ENCODE assay signal across 12 cellular contexts in genomic region chr5:93044860-93045666, GRCh38.
"Had no signal": no experiment of that assay in that cellular context is flagged by ENCODE, and none has a peak within 500 bp of the region (broad histone marks: within the 10 kb centered on the region; RNA-seq: fewer than 3 reads in every experiment).

No MANE protein-coding gene starts in this region.

- H3K27ac Mint-ChIP-seq: activated naive CD8-positive, alpha-beta T cell; dendritic cell treated with granulocyte-macrophage colony-stimulating factor and Interleukin-4, amounts not matched to agents 40 ng/mL and 50 ng/mL, for 4 days had no signal

- H3K27me3 Mint-ChIP-seq: activated naive CD8-positive, alpha-beta T cell; dendritic cell treated with granulocyte-macrophage colony-stimulating factor and Interleukin-4, amounts not matched to agents 40 ng/mL and 50 ng/mL, for 4 days had no signal

- DNase-seq: activated CD4-positive, alpha-beta T cell treated with anti-CD3 and anti-CD28 coated beads for 1 hour; activated CD4-positive, alpha-beta T cell treated with anti-CD3 and anti-CD28 coated beads, Interleukin-2, amount 50 U/mL, for 48 hours; activated gamma-delta T cell; activated T-cell treated with anti-CD3 and anti-CD28 coated beads, Interleukin-2, amount 50 U/mL, for 4 hours; brain microvascular endothelial cell; hypothalamus; kidney glomerular epithelial cell; midbrain; posterior cingulate gyrus; stomach had no signal

- ATAC-seq: activated T-cell treated with anti-CD3 and anti-CD28 coated beads, Interleukin-2, amount 50 U/mL, for 4 hours had no signal

- H3K36me3 Mint-ChIP-seq: activated naive CD8-positive, alpha-beta T cell had no signal

- H3K4me3 Mint-ChIP-seq: activated naive CD8-positive, alpha-beta T cell; activated T-cell treated with anti-CD3 and anti-CD28 coated beads, Interleukin-2, amount 50 U/mL, for 4 hours; dendritic cell treated with granulocyte-macrophage colony-stimulating factor and Interleukin-4, amounts not matched to agents 40 ng/mL and 50 ng/mL, for 4 days had no signal

- H3K9me3 Mint-ChIP-seq: activated T-cell treated with anti-CD3 and anti-CD28 coated beads, Interleukin-2, amount 50 U/mL, for 4 hours; dendritic cell treated with granulocyte-macrophage colony-stimulating factor and Interleukin-4, amounts not matched to agents 40 ng/mL and 50 ng/mL, for 4 days had no signal
